ENCODE assay signal across 13 cellular contexts in the genomic region with DNA sequence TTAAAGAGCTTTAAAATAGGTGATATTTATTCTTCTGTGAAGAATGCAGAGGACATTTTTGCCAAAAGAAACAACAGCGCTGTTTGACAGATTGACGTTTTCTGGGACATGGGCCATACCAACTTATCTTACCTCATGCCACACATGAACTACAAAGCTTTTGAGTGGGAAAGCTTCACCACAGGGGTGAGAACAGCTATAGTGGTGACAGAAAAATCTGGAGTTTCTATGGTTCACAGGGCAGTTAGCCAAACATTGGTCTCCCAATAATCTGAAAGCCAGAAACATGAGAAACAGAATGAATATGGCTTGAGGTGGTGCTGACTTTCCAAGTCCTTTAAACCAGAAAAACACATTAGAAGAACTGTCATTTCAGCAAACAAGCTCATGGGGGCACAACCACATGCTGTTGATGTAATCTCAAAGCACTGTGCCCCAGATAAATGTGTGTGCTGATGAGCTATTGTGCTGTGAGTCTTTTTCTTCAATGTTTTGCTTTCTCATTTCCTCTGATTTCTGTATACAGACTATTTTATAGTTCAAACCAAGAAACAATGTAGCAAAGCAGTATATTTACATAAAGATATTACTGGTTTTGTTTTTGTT.
A peak's percentile ranks its signal among the peaks of the same experiment; 100 is the strongest.
DNase-seq lines count a peak whose midpoint lies in the region; ATAC-seq and TF ChIP-seq lines count a peak whose summit lies in the region.
"Had no signal": no experiment of that assay in that cellular context is flagged by ENCODE, and none has a peak within 500 bp of the region (broad histone marks: within the 10 kb centered on the region; RNA-seq: fewer than 3 reads in every experiment).

No MANE protein-coding gene starts in this region.

- H3K4me3 Mint-ChIP-seq in endodermal cell: no peak overlapping the region
- H3K4me3 Mint-ChIP-seq: T-cell had no signal

- no peak overlapping the region for H3K4ac ChIP-seq in mesendoderm (ENCODE audit: low read depth, low read length)

- no peak overlapping the region for H2BK15ac ChIP-seq in mesendoderm (replicated peaks; ENCODE audit: low read depth)

- H3K27me3 ChIP-seq in endodermal cell (ENCODE audit: control insufficient read depth, insufficient read depth, low read length, poor library complexity, severe bottlenecking) (no peaks in the 10 kb centered on the region), mesendoderm (ENCODE audit: insufficient read depth, low read length, poor library complexity) (no peaks in the 10 kb centered on the region)
- H3K27me3 ChIP-seq: colonic mucosa had no signal

- H3K9ac ChIP-seq in endodermal cell (ENCODE audit: extremely low read depth, low read length, poor library complexity, severe bottlenecking): no peak overlapping the region
- no peak overlapping the region for H3K9ac ChIP-seq in mesendoderm (ENCODE audit: low read length)

- TF ChIP-seq CTCF in endodermal cell (conservative IDR thresholded peaks at IDR 0.05): peak; percentile 51

- H3K27me3 Mint-ChIP-seq in endodermal cell (ENCODE audit: insufficient read depth): no peaks in the 10 kb centered on the region
- H3K27me3 Mint-ChIP-seq: T-cell had no signal

- no peaks in the 10 kb centered on the region for H3K4me1 ChIP-seq in endodermal cell (ENCODE audit: control insufficient read depth, insufficient read depth, low read length)
- H3K4me1 ChIP-seq in mesendoderm (ENCODE audit: control insufficient read depth, low read depth, low read length): no peaks in the 10 kb centered on the region
- H3K4me1 ChIP-seq: colonic mucosa had no signal

- no peaks in the 10 kb centered on the region for H3K4me1 Mint-ChIP-seq in endodermal cell
- H3K4me1 Mint-ChIP-seq: T-cell had no signal

- H3K18ac ChIP-seq in mesendoderm (ENCODE audit: low read length): no peak overlapping the region

- H3K9me3 Mint-ChIP-seq in endodermal cell: peaks cover 19% of the 10 kb centered on the region

- H2AK5ac ChIP-seq in mesendoderm (ENCODE audit: low read length): no peak overlapping the region

- no peak overlapping the region for H3K27ac Mint-ChIP-seq in endodermal cell
- H3K27ac Mint-ChIP-seq: T-cell had no signal

- no peaks in the 10 kb centered on the region for H3K79me2 ChIP-seq in mesendoderm (ENCODE audit: control insufficient read depth, insufficient read depth, low read length)

- no peak overlapping the region for H3K4me2 ChIP-seq in mesendoderm (ENCODE audit: low read length)

- H2BK120ac ChIP-seq in mesendoderm (ENCODE audit: low read depth, low read length): no peak overlapping the region

- no peak overlapping the region for H3K23ac ChIP-seq in mesendoderm (ENCODE audit: low read length)

- H3K36me3 Mint-ChIP-seq in endodermal cell (ENCODE audit: low read depth): no peaks in the 10 kb centered on the region
- H3K36me3 Mint-ChIP-seq: T-cell had no signal

- peak; percentile 36 for DNase-seq in DMS53 (lab: John Stamatoyannopoulos, UW)
- no peak for DNase-seq in DMS53 treated with DMSO at 0.1 percent for 48 hours (lab: John Stamatoyannopoulos, UW; ENCODE audit: unreplicated experiment)
- peak; percentile 66 for DNase-seq in NCI-H226
- no peak for DNase-seq in endodermal cell
- peak; percentile 56 for DNase-seq in mesendoderm
- no peak for DNase-seq in middle frontal gyrus (ENCODE audit: extremely low spot score, low spot score)
- DNase-seq in ecto neural progenitor cell (ENCODE audit: low spot score): no peak
- DNase-seq: activated gamma-delta T cell treated with Interleukin-2 at 50 U/mL for 16 hours, colonic mucosa, NCI-H524 treated with DMSO at 0.1 percent for 48 hours, T-cell had no signal

- H3K36me3 ChIP-seq in endodermal cell (ENCODE audit: control insufficient read depth, insufficient read depth, low read length) (no peaks in the 10 kb centered on the region), mesendoderm (ENCODE audit: control insufficient read depth, insufficient read depth, low read length) (no peaks in the 10 kb centered on the region)
- H3K36me3 ChIP-seq: colonic mucosa had no signal

- no peaks in the 10 kb centered on the region for H3K79me1 ChIP-seq in mesendoderm (ENCODE audit: low read length)

- H4K5ac ChIP-seq in mesendoderm (ENCODE audit: low read length): no peak overlapping the region

- 100% methylated on average over 2 of the region's 2 CpGs; no CpG with 5 or more reads in 1 of the 2 experiments for WGBS in endodermal cell (ENCODE audit: insufficient coverage in 1 of 2, insufficient read length in 1 of 2), 2 experiments
- no CpG with 5 or more reads among the region's 2 CpGs for WGBS in mesendoderm (ENCODE audit: extremely low coverage, insufficient coverage, low lambda C conversion rate)

- H4K8ac ChIP-seq in mesendoderm (ENCODE audit: low read depth, low read length): no peak overlapping the region

- H3K56ac ChIP-seq in mesendoderm (ENCODE audit: low read length): no peak overlapping the region

- no peak overlapping the region for H3K4me3 ChIP-seq in endodermal cell (ENCODE audit: low read length)
- H3K4me3 ChIP-seq in mesendoderm (ENCODE audit: low read length): no peak overlapping the region
- H3K4me3 ChIP-seq: colonic mucosa had no signal

- no peak overlapping the region for H3K27ac ChIP-seq in endodermal cell (ENCODE audit: low read depth, low read length)
- H3K27ac ChIP-seq in mesendoderm (ENCODE audit: low read depth, low read length): no peak overlapping the region
- H3K27ac ChIP-seq: 22Rv1, colonic mucosa had no signal

- no peak for ATAC-seq in GM21360 (IDR thresholded peaks at IDR 0.05; ENCODE audit: unreplicated experiment)
- ATAC-seq: T-cell had no signal

- H3K9me3 ChIP-seq in endodermal cell (ENCODE audit: control insufficient read depth, low read length): peaks cover 19% of the 10 kb centered on the region
- H3K9me3 ChIP-seq: colonic mucosa had no signal

- H2BK5ac ChIP-seq in mesendoderm (ENCODE audit: low read length): no peak overlapping the region

Comparison
In these comparisons a context has a peak if more than half of its experiments do, and no peak if none do; other contexts are left out.
1. DNase-seq: peak in DMS53 (single experiment), NCI-H226 (single experiment) and mesendoderm (single experiment); none in DMS53 treated with DMSO at 0.1 percent for 48 hours (single experiment), endodermal cell (single experiment), middle frontal gyrus (single experiment) and ecto neural progenitor cell (single experiment).